ENCODE assay signal across 13 cellular contexts in the genomic region with DNA sequence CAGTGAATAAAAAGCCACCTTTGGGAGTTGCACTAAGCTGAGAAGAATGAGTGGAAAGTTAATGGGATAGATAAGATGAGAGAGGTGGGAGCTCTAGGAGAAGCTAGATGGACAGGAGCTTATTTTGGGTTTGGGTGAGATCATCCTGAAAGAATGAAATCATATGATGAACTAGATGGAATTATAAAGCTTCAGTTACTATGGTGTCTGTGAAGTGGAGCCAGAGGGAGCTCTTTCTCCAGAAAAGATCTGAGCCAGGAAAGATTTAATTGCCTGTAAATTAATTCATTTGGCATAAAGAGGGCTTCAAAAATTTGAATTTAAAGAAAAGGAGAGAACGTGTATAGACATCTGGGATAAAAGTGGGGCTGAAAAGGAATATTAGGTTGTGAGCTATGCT. TPM values are rescaled to one million over a fixed set of nuclear protein-coding genes. Genes with fewer than 3 reads are reported as not detected.
A peak's percentile ranks its signal among the peaks of the same experiment; 100 is the strongest.
DNase-seq lines count a peak whose midpoint lies in the region; TF ChIP-seq lines count a peak whose summit lies in the region.
"Had no signal": no experiment of that assay in that cellular context is flagged by ENCODE, and none has a peak within 500 bp of the region (broad histone marks: within the 10 kb centered on the region; RNA-seq: fewer than 3 reads in every experiment).

No MANE protein-coding gene starts in this region.

- H3K4me3 Mint-ChIP-seq in HFFc6, result no peak overlapping the region

- H3K27me3 ChIP-seq in brain microvascular endothelial cell (replicated peaks) (no peaks in the 10 kb centered on the region), mesenchymal stem cell (ENCODE audit: control insufficient read depth in 1 of 2, insufficient read depth in 1 of 2, low read length in 2 of 2) (peaks cover 0 to 3% of the 10 kb centered on the region in 2 experiments), prostate gland (replicated peaks; ENCODE audit: insufficient read depth) (no peaks in the 10 kb centered on the region)
- H3K27me3 ChIP-seq: pancreas had no signal

- H3K36me3 Mint-ChIP-seq in HFFc6 (ENCODE audit: low read depth), result no peaks in the 10 kb centered on the region

- H3K27ac Mint-ChIP-seq in HFFc6, result no peak overlapping the region

- no peak overlapping the region for H2BK120ac ChIP-seq in mesenchymal stem cell (ENCODE audit: low read depth, low read length)

- no peak overlapping the region for H2BK5ac ChIP-seq in mesenchymal stem cell (ENCODE audit: low read depth, low read length, poor library complexity, severe bottlenecking)

- H3K9me3 ChIP-seq in mesenchymal stem cell (ENCODE audit: control insufficient read depth, low read length), result no peaks in the 10 kb centered on the region
- H3K9me3 ChIP-seq in prostate gland, result no peaks in the 10 kb centered on the region
- H3K9me3 ChIP-seq: pancreas had no signal

- H3K79me1 ChIP-seq in mesenchymal stem cell (replicated peaks; ENCODE audit: low read length, poor library complexity, severe bottlenecking), result no peaks in the 10 kb centered on the region

- intact Hi-C loops in prostate gland (cut with DNase I), result no loop called here

- H2AFZ ChIP-seq in mesenchymal stem cell (ENCODE audit: low read depth, low read length), result no peak overlapping the region

- H3K4me1 Mint-ChIP-seq in HFFc6 (ENCODE audit: low read depth), result 0 out of 2 replicates have a peak, but pooled peaks cover 7% of the 10 kb centered on the region

- H3K4me1 ChIP-seq in mesenchymal stem cell (ENCODE audit: control insufficient read depth, insufficient read depth, low read depth, low read length), result no peaks in the 10 kb centered on the region
- no peaks in the 10 kb centered on the region for H3K4me1 ChIP-seq in prostate gland (replicated peaks)
- H3K4me1 ChIP-seq: pancreas had no signal

- peaks cover 14% of the 10 kb centered on the region for H3K27me3 Mint-ChIP-seq in HFFc6 (ENCODE audit: insufficient read depth)

- DNase-seq in Ammon's horn (ENCODE audit: low spot score) (peak; percentile 40), HFFc6 (peak; percentile 3), brain microvascular endothelial cell (no peak), mesenchymal stem cell (no peak), NCI-H446 (lab: John Stamatoyannopoulos, UW) (no peak), H4 (ENCODE audit: low spot score) (no peak), prostate gland (ENCODE audit: low spot score) (no peak), GM20000 (ENCODE audit: low spot score) (no peak)
- DNase-seq: activated CD4-positive, CD25-positive, alpha-beta regulatory T cell; activated T-cell treated with anti-CD3 and anti-CD28 coated beads, Interleukin-2, amount 50 U/mL, for 1 hour; NCI-H345; pancreas; stimulated activated CD4-positive, alpha-beta T cell treated with anti-CD3 and anti-CD28 coated beads, Interleukin-2, amount 100 ng/mL, for 24 hours had no signal

- no peak overlapping the region for H4K8ac ChIP-seq in mesenchymal stem cell (ENCODE audit: low read length)

- no peak overlapping the region for H4K91ac ChIP-seq in mesenchymal stem cell (ENCODE audit: low read length)

- no peak overlapping the region for H2BK12ac ChIP-seq in mesenchymal stem cell (ENCODE audit: low read length in 2 of 2)

- H3K18ac ChIP-seq in mesenchymal stem cell (ENCODE audit: low read depth in 1 of 2, low read length in 2 of 2), result no peak overlapping the region

- TF ChIP-seq POLR2A in prostate gland (IDR thresholded peaks at IDR 0.05), result no peak

- H2AK5ac ChIP-seq in mesenchymal stem cell (ENCODE audit: low read length, severe bottlenecking), result no peak overlapping the region

- in situ Hi-C loops in brain microvascular endothelial cell (cut with HindIII; ENCODE audit: low pct_ligation_motif_present, low sequenced_read_pairs), result no loop called here

- H3K36me3 ChIP-seq in brain microvascular endothelial cell (replicated peaks) (no peaks in the 10 kb centered on the region), mesenchymal stem cell (ENCODE audit: control insufficient read depth in 1 of 2, insufficient read depth in 2 of 2, low read depth in 1 of 2, low read length in 2 of 2) (no peaks in the 10 kb centered on the region), prostate gland (no peaks in the 10 kb centered on the region)
- H3K36me3 ChIP-seq: pancreas had no signal

- H3K4me2 ChIP-seq in mesenchymal stem cell (ENCODE audit: low read length, poor library complexity, severe bottlenecking), result no peak overlapping the region

- TF ChIP-seq CTCF in HFFc6 (IDR thresholded peaks at IDR 0.05) (peak; percentile 61), brain microvascular endothelial cell (IDR thresholded peaks at IDR 0.05; ENCODE audit: low read depth, low read length, missing control alignments) (peak; percentile 5), prostate gland (IDR thresholded peaks at IDR 0.05) (no peak), GM20000 (IDR thresholded peaks at IDR 0.05; ENCODE audit: extremely low read depth, missing control alignments) (no peak)

- H2BK15ac ChIP-seq in mesenchymal stem cell (ENCODE audit: low read depth, poor library complexity, severe bottlenecking), result no peak overlapping the region

- no peak overlapping the region for H3K4ac ChIP-seq in mesenchymal stem cell (ENCODE audit: low read depth in 1 of 2, low read length in 2 of 2)

- H3K9ac ChIP-seq in mesenchymal stem cell (ENCODE audit: low read length), result peak overlapping the region; percentile 49

- H3K23ac ChIP-seq in mesenchymal stem cell (ENCODE audit: low read length in 2 of 2), result no peak overlapping the region

- 71% methylated on average over 1 of the region's 1 CpG for WGBS in mesenchymal stem cell
- 29% methylated on average over 1 of the region's 1 CpG for WGBS in prostate gland

- H3K4me3 ChIP-seq in brain microvascular endothelial cell (ENCODE audit: low read depth, low read length) (no peak overlapping the region), mesenchymal stem cell (ENCODE audit: insufficient read depth in 1 of 2, low read depth in 1 of 2, low read length in 2 of 2) (no peak overlapping the region), prostate gland (no peak overlapping the region)
- H3K4me3 ChIP-seq: pancreas had no signal

- no peak overlapping the region for H3K14ac ChIP-seq in mesenchymal stem cell (ENCODE audit: low read length in 2 of 2)

- no peaks in the 10 kb centered on the region for H3K9me3 Mint-ChIP-seq in HFFc6

- H3K27ac ChIP-seq in brain microvascular endothelial cell (no peak overlapping the region), mesenchymal stem cell (ENCODE audit: low read length, poor library complexity, severe bottlenecking) (no peak overlapping the region), prostate gland (no peak overlapping the region)
- H3K27ac ChIP-seq: pancreas had no signal

RNA-seq across cellular contexts. Expression of a gene that starts 10.3 kb away (rescaled TPM):
- total RNA-seq in HFFc6 (2021; fragmentation: NEBNext Ultra II Directional; extraction: Animal tissue kit (Norgen Biotek cat#: 25700)), result under 1 TPM in 5 of 6 experiments, not detected in 1; 0.05 to 0.46 (median 0.05) TPM
- 0.04 TPM for polyA plus RNA-seq in mesenchymal stem cell (2013, experiment 1 of 2)
- 0.16 TPM for polyA plus RNA-seq in mesenchymal stem cell (2013, experiment 2 of 2)
- 0.02 TPM in 1 of 2 replicates, not detected in the other for total RNA-seq in H4 (2014; rRNA removed; shearing (Covaris generic))
- total RNA-seq in prostate gland, result 1 to 10 TPM; 1.1 to 4.9 TPM

Comparison
In these comparisons a context has a peak if more than half of its experiments do, and no peak if none do; other contexts are left out.
1. DNase-seq: peak in Ammon's horn (single experiment) and HFFc6 (single experiment); none in brain microvascular endothelial cell (single experiment), mesenchymal stem cell (single experiment), NCI-H446 (0 of 2), H4 (single experiment), prostate gland (single experiment) and GM20000 (single experiment).
2. CTCF ChIP-seq: peak in HFFc6 (single experiment) and brain microvascular endothelial cell (single experiment); none in prostate gland (0 of 4) and GM20000 (single experiment).